Comparison of ENCODE assay signal across 10 cellular contexts in the genomic region with DNA sequence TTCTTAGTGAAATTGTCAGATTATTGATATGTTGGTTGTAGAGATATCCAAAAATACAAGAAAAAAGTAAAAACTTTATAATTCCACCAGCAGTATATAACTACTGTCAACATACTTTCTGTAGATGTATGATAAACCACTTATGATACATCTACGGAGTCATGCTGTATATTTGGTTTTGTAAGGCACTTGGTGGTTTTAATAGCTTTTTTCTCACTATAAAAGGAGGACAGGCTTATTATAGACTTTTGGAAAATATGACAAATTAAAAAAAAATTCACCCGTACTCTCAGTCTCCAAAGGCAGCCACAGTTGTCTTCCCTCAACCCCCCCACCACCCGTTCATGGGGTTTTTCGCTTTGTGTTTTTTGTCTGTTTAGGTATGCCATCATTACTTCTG. TPM values are rescaled to one million over a fixed set of nuclear protein-coding genes. Genes with fewer than 3 reads are reported as not detected.
DNase-seq lines count a peak whose midpoint lies in the region; ATAC-seq, FAIRE-seq and TF ChIP-seq lines count a peak whose summit lies in the region.
"Had no signal": no experiment of that assay in that cellular context is flagged by ENCODE, and none has a peak within 500 bp of the region (broad histone marks: within the 10 kb centered on the region; RNA-seq: fewer than 3 reads in every experiment).

No MANE protein-coding gene starts in this region.

- TF ChIP-seq POLR2A in uterus (IDR thresholded peaks at IDR 0.05) = no peak

- H3K9me3 ChIP-seq in right cardiac atrium (ENCODE audit: control insufficient read depth, low read length) (no peaks in the 10 kb centered on the region), astrocyte (ENCODE audit: insufficient read depth, low read depth, low read length) (no peaks in the 10 kb centered on the region), uterus (no peaks in the 10 kb centered on the region), HAP-1 (no peaks in the 10 kb centered on the region)
- H3K9me3 ChIP-seq: Caco-2 had no signal

- DNase-seq in right cardiac atrium (peak in 1 of 3 donors; percentile 3), left cardiac atrium (no peak), astrocyte (ENCODE audit: low read depth) (no peak), uterus (no peak), HAP-1 (ENCODE audit: low spot score in 2 of 2) (no peak), NCI-H1105 treated with DMSO at 0.1 percent for 48 hours (lab: John Stamatoyannopoulos, UW) (no peak)
- no peak for DNase-seq in natural killer cell treated with Interleukin-12 subunit alpha and Interleukin-12 subunit beta and Interleukin-15 and Interleukin-18, amount 100 ng/mL, for 72 hours (ENCODE audit: low spot score)
- DNase-seq: Caco-2, NCI-H2227 treated with DMSO at 0.1 percent for 48 hours had no signal

- no peak for TF ChIP-seq CTCF in astrocyte (IDR thresholded peaks at IDR 0.05; ENCODE audit: insufficient read depth, low read depth, low read length)
- TF ChIP-seq CTCF in uterus (IDR thresholded peaks at IDR 0.05) = no peak

- H3K4me3 ChIP-seq in right cardiac atrium (ENCODE audit: low read length) (no peak overlapping the region), astrocyte (ENCODE audit: insufficient read depth, low read depth, low read length) (no peak overlapping the region), uterus (no peak overlapping the region), HAP-1 (no peak overlapping the region)

- intact Hi-C loops in right cardiac atrium (cut with DNase I) = no loop called here
- intact Hi-C loops in left cardiac atrium (cut with DNase I) = loop anchor here in 1 of 2 donors (10.0 kb wide), 1 partner anchor 49 kb away; no protein-coding TSS in a partner anchor
- intact Hi-C loops in uterus (cut with DNase I; ENCODE audit: low total_unique reads) = loop anchor here (10.0 kb wide), 1 partner anchor 89 kb away; no protein-coding TSS in a partner anchor

- H3K27ac ChIP-seq in right cardiac atrium (ENCODE audit: low read length) = peak overlapping the region; percentile 85
- no peak overlapping the region for H3K27ac ChIP-seq in astrocyte (ENCODE audit: low read depth, low read length)
- peak overlapping the region; percentile 90 to 99 for H3K27ac ChIP-seq in uterus

- WGBS in right cardiac atrium = 82% methylated on average over 4 of the region's 4 CpGs

- no peaks in the 10 kb centered on the region for H3K9me3 Mint-ChIP-seq in astrocyte (ENCODE audit: unreplicated experiment)
- no peaks in the 10 kb centered on the region for H3K9me3 Mint-ChIP-seq in natural killer cell treated with Interleukin-12 subunit alpha and Interleukin-12 subunit beta and Interleukin-15 and Interleukin-18, amount 100 ng/mL, for 72 hours

- no peaks in the 10 kb centered on the region for H3K27me3 ChIP-seq in right cardiac atrium (ENCODE audit: control insufficient read depth, insufficient read depth)
- H3K27me3 ChIP-seq in astrocyte (ENCODE audit: insufficient read depth, low read length) = no peaks in the 10 kb centered on the region
- no peaks in the 10 kb centered on the region for H3K27me3 ChIP-seq in uterus
- H3K27me3 ChIP-seq in HAP-1 (ENCODE audit: low read depth) = no peaks in the 10 kb centered on the region

- H3K36me3 Mint-ChIP-seq in astrocyte (ENCODE audit: low read depth, unreplicated experiment) = peaks cover 3% of the 10 kb centered on the region
- no peaks in the 10 kb centered on the region for H3K36me3 Mint-ChIP-seq in natural killer cell treated with Interleukin-12 subunit alpha and Interleukin-12 subunit beta and Interleukin-15 and Interleukin-18, amount 100 ng/mL, for 72 hours

- H3K4me3 Mint-ChIP-seq in astrocyte (ENCODE audit: unreplicated experiment) = peak overlapping the region; percentile 2
- peak overlapping the region; percentile 91 for H3K4me3 Mint-ChIP-seq in natural killer cell treated with Interleukin-12 subunit alpha and Interleukin-12 subunit beta and Interleukin-15 and Interleukin-18, amount 100 ng/mL, for 72 hours

- H3K79me2 ChIP-seq in astrocyte (ENCODE audit: insufficient read depth, low read length) = peaks cover 96% of the 10 kb centered on the region

- H3K4me1 ChIP-seq in right cardiac atrium (ENCODE audit: control insufficient read depth, insufficient read depth, low read length) (peaks cover 52% of the 10 kb centered on the region), astrocyte (ENCODE audit: insufficient read depth, low read length) (peaks cover 72% of the 10 kb centered on the region), uterus (peaks cover 10 to 57% of the 10 kb centered on the region in 2 donors), HAP-1 (peaks cover 40% of the 10 kb centered on the region)

- FAIRE-seq in astrocyte (lab: Jason Lieb, UNC) = no peak

- H3K27ac Mint-ChIP-seq in astrocyte (ENCODE audit: unreplicated experiment) = no peak overlapping the region
- H3K27ac Mint-ChIP-seq in natural killer cell treated with Interleukin-12 subunit alpha and Interleukin-12 subunit beta and Interleukin-15 and Interleukin-18, amount 100 ng/mL, for 72 hours = peak overlapping the region; percentile 92 to 98

- H2AFZ ChIP-seq in astrocyte (ENCODE audit: low read depth, low read length) = no peak overlapping the region

- peaks cover 85% of the 10 kb centered on the region for H4K20me1 ChIP-seq in astrocyte (ENCODE audit: insufficient read depth, low read length)

- peaks cover 69% of the 10 kb centered on the region for H3K4me1 Mint-ChIP-seq in astrocyte (ENCODE audit: low read depth, unreplicated experiment)
- H3K4me1 Mint-ChIP-seq in natural killer cell treated with Interleukin-12 subunit alpha and Interleukin-12 subunit beta and Interleukin-15 and Interleukin-18, amount 100 ng/mL, for 72 hours (ENCODE audit: low read depth in 2 of 2) = peaks cover 29 to 43% of the 10 kb centered on the region in 2 donors

- H3K9ac ChIP-seq in astrocyte (ENCODE audit: low read length) = peak overlapping the region; percentile 88

- in situ Hi-C loops in HAP-1 (cut with MboI; ENCODE audit: low sequenced_read_pairs) = no loop called here

- H3K4me2 ChIP-seq in astrocyte (ENCODE audit: low read length) = peak overlapping the region; percentile 96

- ATAC-seq in right cardiac atrium (no peak), left cardiac atrium (no peak), GM21367 (IDR thresholded peaks at IDR 0.05; ENCODE audit: unreplicated experiment) (no peak)
- ATAC-seq in natural killer cell treated with Interleukin-12 subunit alpha and Interleukin-12 subunit beta and Interleukin-15 and Interleukin-18, amount 100 ng/mL, for 72 hours = no peak

- H3K36me3 ChIP-seq in astrocyte (ENCODE audit: insufficient read depth, low read length) (no peaks in the 10 kb centered on the region), uterus (no peaks in the 10 kb centered on the region), HAP-1 (replicated peaks) (no peaks in the 10 kb centered on the region; the same call in 1 of the 2 replicates)

- no peaks in the 10 kb centered on the region for H3K27me3 Mint-ChIP-seq in astrocyte (ENCODE audit: low read depth, unreplicated experiment)
- no peaks in the 10 kb centered on the region for H3K27me3 Mint-ChIP-seq in natural killer cell treated with Interleukin-12 subunit alpha and Interleukin-12 subunit beta and Interleukin-15 and Interleukin-18, amount 100 ng/mL, for 72 hours

RNA-seq across cellular contexts. Expression of a gene that starts 14.8 kb away (rescaled TPM):
- total RNA-seq in right cardiac atrium (10 to 100 TPM; 18.2 to 26.8 (median 23.4) TPM), left cardiac atrium (10 to 100 TPM; 22.4 to 32.3 TPM), astrocyte (39.1 and 39.8 TPM in 2 replicates), uterus (10 to 100 TPM in 3 of 4 donors, 1 to 10 TPM in 1; 10.0 to 66.1 (median 15.3) TPM)
- 18.8 TPM for polyA plus RNA-seq in right cardiac atrium
- total RNA-seq in natural killer cell treated with Interleukin-12 subunit alpha and Interleukin-12 subunit beta and Interleukin-15 and Interleukin-18, amount 100 ng/mL, for 72 hours = 10 to 100 TPM; 15.8 to 31.0 TPM
